In genomic region chr10:63210611-63211196, GRCh38 we compare ENCODE assay signal across 12 cellular contexts.
A peak's percentile ranks its signal among the peaks of the same experiment; 100 is the strongest.
DNase-seq lines count a peak whose midpoint lies in the region; ATAC-seq, FAIRE-seq and TF ChIP-seq lines count a peak whose summit lies in the region.
"Had no signal": no experiment of that assay in that cellular context is flagged by ENCODE, and none has a peak within 500 bp of the region (broad histone marks: within the 10 kb centered on the region; RNA-seq: fewer than 3 reads in every experiment).

No MANE protein-coding gene starts in this region.

- no peaks in the 10 kb centered on the region for H3K9me3 ChIP-seq in Karpas-422 (ENCODE audit: low read length)
- H3K9me3 ChIP-seq in endothelial cell of umbilical vein (replicated peaks; ENCODE audit: control insufficient read depth, insufficient read depth, low read length): no peaks in the 10 kb centered on the region

- H3K79me2 ChIP-seq in Karpas-422 (ENCODE audit: low read length) (peaks cover 88% of the 10 kb centered on the region), endothelial cell of umbilical vein (ENCODE audit: control insufficient read depth, insufficient read depth, low read length) (peaks cover 63% of the 10 kb centered on the region)

- H3K9ac ChIP-seq in Karpas-422 (ENCODE audit: low read length) (no peak overlapping the region), endothelial cell of umbilical vein (replicated peaks; ENCODE audit: extremely low read depth, insufficient read depth, low read length) (peak overlapping the region; percentile 19)

- H2AFZ ChIP-seq in Karpas-422 (ENCODE audit: low read length) (no peak overlapping the region), endothelial cell of umbilical vein (ENCODE audit: low read depth, low read length) (no peak overlapping the region)

- H3K9me2 ChIP-seq in Karpas-422 (replicated peaks; ENCODE audit: insufficient read depth, low read length): no peaks in the 10 kb centered on the region

- intact Hi-C loops in endothelial cell of umbilical vein (cut with micrococcal nuclease): no loop called here

- H3K27ac ChIP-seq in Karpas-422 (ENCODE audit: low read length) (0 out of 2 replicates have a peak overlapping the region, but pooled peaks have one; percentile 36), endothelial cell of umbilical vein (ENCODE audit: insufficient read depth, low read depth, low read length) (peak overlapping the region; percentile 87)
- H3K27ac ChIP-seq: SK-N-MC had no signal

- no peak for TF ChIP-seq CTCF in endothelial cell of umbilical vein (IDR thresholded peaks at IDR 0.05; ENCODE audit: extremely low read depth in 1 of 2, insufficient read depth in 1 of 2, low read depth in 1 of 2, low read length in 2 of 2)

- ATAC-seq in GM21825 (IDR thresholded peaks at IDR 0.05; ENCODE audit: unreplicated experiment): no peak

- H3K4me1 ChIP-seq in Karpas-422 (ENCODE audit: low read length) (peaks cover 57% of the 10 kb centered on the region), endothelial cell of umbilical vein (ENCODE audit: control insufficient read depth, extremely low read depth, insufficient read depth, low read length) (peaks cover 54% of the 10 kb centered on the region)

- peak overlapping the region; percentile 10 for H3K4me2 ChIP-seq in Karpas-422 (ENCODE audit: low read depth, low read length, poor library complexity, severe bottlenecking)
- H3K4me2 ChIP-seq in endothelial cell of umbilical vein (ENCODE audit: insufficient read depth, low read length): no peak overlapping the region

- POLR2A ChIA-PET in endothelial cell of umbilical vein (lab: Charles Lee): interaction anchor here (0.7 kb wide), 1 partner anchor 9 kb away, joined by 3 read pairs; no protein-coding TSS in a partner anchor

- H3K36me3 ChIP-seq in Karpas-422 (ENCODE audit: insufficient read depth, low read length) (peaks cover 49% of the 10 kb centered on the region), endothelial cell of umbilical vein (ENCODE audit: control insufficient read depth in 2 of 2, extremely low read depth in 1 of 2, insufficient read depth in 2 of 2, low read length in 2 of 2) (peaks cover 4 to 23% of the 10 kb centered on the region in 2 experiments)

- no peaks in the 10 kb centered on the region for H3K27me3 ChIP-seq in Karpas-422 (ENCODE audit: low read length)
- no peaks in the 10 kb centered on the region for H3K27me3 ChIP-seq in endothelial cell of umbilical vein (ENCODE audit: control insufficient read depth in 2 of 2, insufficient read depth in 2 of 2, low read length in 2 of 2)

- dilution Hi-C loops in endothelial cell of umbilical vein (cut with MboI; ENCODE audit: extremely low pct_ligation_motif_present, low sequenced_read_pairs): loop anchor here (25.0 kb wide), 1 partner anchor 502 kb away; no protein-coding TSS in a partner anchor

- FAIRE-seq in GM19239 (lab: Jason Lieb, UNC): peak; percentile 72
- FAIRE-seq in endothelial cell of umbilical vein (lab: Jason Lieb, UNC): no peak

- H3K9me1 ChIP-seq in endothelial cell of umbilical vein (replicated peaks; ENCODE audit: control insufficient read depth, extremely low read depth, insufficient read depth, low read length): no peaks in the 10 kb centered on the region

- no peak overlapping the region for H3K4me3 ChIP-seq in Karpas-422 (ENCODE audit: low read length)
- H3K4me3 ChIP-seq in endothelial cell of umbilical vein (replicated peaks in 1 of 3; ENCODE audit: insufficient read depth in 1 of 3, low read depth in 1 of 3, low read length in 3 of 3): no peak overlapping the region
- H3K4me3 ChIP-seq: SK-N-MC had no signal

- TF ChIP-seq POLR2A in endothelial cell of umbilical vein (IDR thresholded peaks at IDR 0.05; ENCODE audit: low read depth, low read length): no peak

- CTCF ChIA-PET in endothelial cell of umbilical vein (lab: Charles Lee): interaction anchor here (1.0 to 3.5 kb wide), 5 partner anchors 44 to 557 kb away, joined by 3 to 12 read pairs (median 6); no protein-coding TSS in a partner anchor

- H4K20me1 ChIP-seq in Karpas-422 (ENCODE audit: insufficient read depth, low read depth, low read length): no peaks in the 10 kb centered on the region
- peaks cover 6% of the 10 kb centered on the region for H4K20me1 ChIP-seq in endothelial cell of umbilical vein (replicated peaks; ENCODE audit: control insufficient read depth, extremely low read depth, insufficient read depth, low read length)

- DNase-seq in ELR (ENCODE audit: low read depth) (peak; percentile 26), GM19239 (ENCODE audit: insufficient read length, low spot score) (no peak), Karpas-422 (no peak), endothelial cell of umbilical vein (ENCODE audit: low read depth, low spot score) (peak; percentile 86), RPMI8226 (no peak), GM19240 (ENCODE audit: insufficient read length, low spot score) (no peak), NCI-H526 (lab: John Stamatoyannopoulos, UW) (no peak)
- DNase-seq: activated gamma-delta T cell treated with Interleukin-2 at 50 U/mL for 16 hours, islet precursor cell, NCI-H2029 treated with DMSO at 0.1 percent for 48 hours had no signal

- no TSS peak for BruUV-seq in endothelial cell of umbilical vein (replicated peaks; lab: Mats Ljungman, UMichigan)

TF ChIP-seq in endothelial cell of umbilical vein, 7 proteins besides CTCF, POLR2A, EP300 and RAD21:
- TF ChIP-seq GATA2 (IDR thresholded peaks at IDR 0.05; ENCODE audit: insufficient read depth, insufficient read length, low read depth, low read length): no peak
- TF ChIP-seq EZH2 (IDR thresholded peaks at IDR 0.05; ENCODE audit: borderline replicate concordance, low read depth, low read length, severe bottlenecking): no peak
- TF ChIP-seq MAX (IDR thresholded peaks at IDR 0.05; ENCODE audit: insufficient read depth, insufficient read length): no peak
- TF ChIP-seq POLR2AphosphoS5 (IDR thresholded peaks at IDR 0.05; ENCODE audit: insufficient read depth, low read depth, low read length): no peak
- no peak for TF ChIP-seq MYC (IDR thresholded peaks at IDR 0.05; ENCODE audit: low read depth, low read length)

Comparison
In these comparisons a context has a peak if more than half of its experiments do, and no peak if none do; other contexts are left out.
1. DNase-seq: peak in ELR (single experiment) and endothelial cell of umbilical vein (single experiment); none in GM19239 (single experiment), Karpas-422 (single experiment), RPMI8226 (single experiment), GM19240 (single experiment) and NCI-H526 (0 of 2).